13 cellular contexts compared by ENCODE assay signal in genomic region chr5:145056805-145057204, GRCh38.
DNase-seq lines count a peak whose midpoint lies in the region; ATAC-seq, FAIRE-seq and TF ChIP-seq lines count a peak whose summit lies in the region.
"Had no signal": no experiment of that assay in that cellular context is flagged by ENCODE, and none has a peak within 500 bp of the region (broad histone marks: within the 10 kb centered on the region; RNA-seq: fewer than 3 reads in every experiment).

No MANE protein-coding gene starts in this region.

- H3K4me3 Mint-ChIP-seq in astrocyte (ENCODE audit: unreplicated experiment), result no peak overlapping the region
- H3K4me3 Mint-ChIP-seq: neural crest cell had no signal

- H3K4me1 ChIP-seq in astrocyte (ENCODE audit: insufficient read depth, low read length), result no peaks in the 10 kb centered on the region

- no peaks in the 10 kb centered on the region for H3K36me3 Mint-ChIP-seq in astrocyte (ENCODE audit: low read depth, unreplicated experiment)

- no peaks in the 10 kb centered on the region for H3K9me3 Mint-ChIP-seq in astrocyte (ENCODE audit: unreplicated experiment)
- H3K9me3 Mint-ChIP-seq: neural crest cell had no signal

- intact Hi-C loops in posterior cingulate gyrus (cut with DNase I), result no loop called here

- no peaks in the 10 kb centered on the region for H3K79me2 ChIP-seq in astrocyte (ENCODE audit: insufficient read depth, low read length)

- H3K27me3 ChIP-seq in astrocyte (ENCODE audit: insufficient read depth, low read length), result no peaks in the 10 kb centered on the region

- no peak for FAIRE-seq in astrocyte (lab: Jason Lieb, UNC)
- FAIRE-seq: K562, TTC549 had no signal

- ATAC-seq in GM19397 (IDR thresholded peaks at IDR 0.05; ENCODE audit: unreplicated experiment) (peak; percentile 90), HG03066 (IDR thresholded peaks at IDR 0.05; ENCODE audit: low read depth, unreplicated experiment) (peak; percentile 94)
- ATAC-seq: K562 had no signal

- no peak overlapping the region for H3K4me3 ChIP-seq in astrocyte (ENCODE audit: insufficient read depth, low read depth, low read length)
- H3K4me3 ChIP-seq: K562 had no signal

- peak; percentile 0 for DNase-seq in COLO829 (ENCODE audit: low spot score)
- peak; percentile 12 for DNase-seq in astrocyte (ENCODE audit: low read depth)
- no peak for DNase-seq in NCI-H2171 (lab: John Stamatoyannopoulos, UW)
- no peak for DNase-seq in AML-193 (lab: John Stamatoyannopoulos, UW)
- DNase-seq in activated CD4-positive, alpha-beta T cell treated with anti-CD3 and anti-CD28 coated beads, Interleukin-2, amount 50 U/mL, for 48 hours, result no peak
- no peak for DNase-seq in posterior cingulate gyrus
- DNase-seq: substantia nigra had no signal

- H4K20me1 ChIP-seq in astrocyte (ENCODE audit: insufficient read depth, low read length), result no peaks in the 10 kb centered on the region

- H3K4me2 ChIP-seq in astrocyte (ENCODE audit: low read length), result no peak overlapping the region

- H3K9me3 ChIP-seq in astrocyte (ENCODE audit: insufficient read depth, low read depth, low read length), result no peaks in the 10 kb centered on the region

- H3K4me1 Mint-ChIP-seq in astrocyte (ENCODE audit: low read depth, unreplicated experiment), result peaks cover 9% of the 10 kb centered on the region

- no peak for TF ChIP-seq CTCF in astrocyte (IDR thresholded peaks at IDR 0.05; ENCODE audit: insufficient read depth, low read depth, low read length)

- no peak overlapping the region for H3K9ac ChIP-seq in astrocyte (ENCODE audit: low read length)

- H3K36me3 ChIP-seq in astrocyte (ENCODE audit: insufficient read depth, low read length), result no peaks in the 10 kb centered on the region

- H3K27ac Mint-ChIP-seq in astrocyte (ENCODE audit: unreplicated experiment), result no peak overlapping the region

- no peak overlapping the region for H2AFZ ChIP-seq in astrocyte (ENCODE audit: low read depth, low read length)

- H3K27ac ChIP-seq in astrocyte (ENCODE audit: low read depth, low read length), result no peak overlapping the region
- H3K27ac ChIP-seq: C4-2B had no signal

- H3K27me3 Mint-ChIP-seq in astrocyte (ENCODE audit: low read depth, unreplicated experiment), result no peaks in the 10 kb centered on the region

Comparison
In these comparisons a context has a peak if more than half of its experiments do, and no peak if none do; other contexts are left out.
1. DNase-seq: peak in COLO829 (single experiment) and astrocyte (single experiment); none in NCI-H2171 (single experiment), AML-193 (0 of 2), activated CD4-positive, alpha-beta T cell treated with anti-CD3 and anti-CD28 coated beads, Interleukin-2, amount 50 U/mL, for 48 hours (0 of 2) and posterior cingulate gyrus (0 of 10).